In genomic region chr16:19331794-19332193, GRCh38 we compare ENCODE assay signal across 32 cellular contexts. TPM values are rescaled to one million over a fixed set of nuclear protein-coding genes. Genes with fewer than 3 reads are reported as not detected.
"Had no signal": no experiment of that assay in that cellular context is flagged by ENCODE, and none has a peak within 500 bp of the region (broad histone marks: within the 10 kb centered on the region; RNA-seq: fewer than 3 reads in every experiment).

No MANE protein-coding gene starts in this region.

- H3K36me3 ChIP-seq: brain microvascular endothelial cell, esophagus muscularis mucosa, gastrocnemius medialis, heart left ventricle had no signal

- FAIRE-seq: astrocyte, bronchial epithelial cell had no signal

- DNase-seq: activated CD4-positive, alpha-beta memory T cell treated with anti-CD3 and anti-CD28 coated beads, Interleukin-2, amount 10 ng/mL, durations not matched to agents 7 days and 5 days; activated CD4-positive, alpha-beta T cell treated with anti-CD3 and anti-CD28 coated beads for 36 hours; activated CD4-positive, alpha-beta T cell treated with anti-CD3 and anti-CD28 coated beads, Interleukin-2, amount 10 ng/mL, durations not matched to agents 7 days and 5 days; activated CD4-positive, alpha-beta T cell treated with anti-CD3 and anti-CD28 coated beads, Interleukin-2, amount 50 U/mL, for 4 hours; activated CD4-positive, CD25-positive, alpha-beta regulatory T cell; activated CD4-positive, CD25-positive, alpha-beta regulatory T cell treated with anti-CD3 and anti-CD28 coated beads, Interleukin-2, amount 50 U/mL, for 72 hours; activated CD8-positive, alpha-beta memory T cell treated with anti-CD3 and anti-CD28 coated beads, Interleukin-2, amount 50 U/mL, for 48 hours; activated gamma-delta T cell; activated naive CD4-positive, alpha-beta T cell; activated naive CD4-positive, alpha-beta T cell treated with anti-CD3 and anti-CD28 coated beads, Interleukin-2, amount 10 ng/mL, durations not matched to agents 7 days and 5 days; activated naive CD8-positive, alpha-beta T cell treated with anti-CD3 and anti-CD28 coated beads, Interleukin-2, amount 10 ng/mL, durations not matched to agents 7 days and 5 days; activated T-cell treated with anti-CD3 and anti-CD28 coated beads for 4 hours; activated T-cell treated with anti-CD3 and anti-CD28 coated beads, Interleukin-2, amount 50 U/mL, for 24 hours; activated T-cell treated with anti-CD3 and anti-CD28 coated beads, Interleukin-2, amount 50 U/mL, for 72 hours; amniotic stem cell; brain microvascular endothelial cell; dorsolateral prefrontal cortex; effector memory CD4-positive, alpha-beta T cell; endodermal cell; foreskin keratinocyte; gastrocnemius medialis; glutamatergic neuron; heart left ventricle; T-helper 17 cell; T1000 had no signal

- H3K27me3 ChIP-seq: brain microvascular endothelial cell, dorsolateral prefrontal cortex, esophagus muscularis mucosa, foreskin keratinocyte, gastrocnemius medialis had no signal

- H3K4me3 ChIP-seq: coronary artery, dorsolateral prefrontal cortex, esophagus muscularis mucosa, gastrocnemius medialis, heart left ventricle had no signal

- ATAC-seq: activated CD4-positive, alpha-beta T cell treated with anti-CD3 and anti-CD28 coated beads for 36 hours; activated naive CD4-positive, alpha-beta T cell treated with anti-CD3 and anti-CD28 coated beads, Interleukin-2, amount 50 U/mL, for 72 hours; activated T-cell treated with anti-CD3 and anti-CD28 coated beads, Interleukin-2, amount 50 U/mL, for 72 hours; foreskin keratinocyte; gastrocnemius medialis; heart left ventricle; T-helper 17 cell had no signal

- H3K9me3 ChIP-seq: gastrocnemius medialis had no signal

- H3K27ac ChIP-seq: brain microvascular endothelial cell, coronary artery, foreskin keratinocyte, gastrocnemius medialis, heart left ventricle had no signal

- H3K4me1 ChIP-seq: foreskin keratinocyte, gastrocnemius medialis, heart left ventricle had no signal

RNA-seq across cellular contexts. Expression of gene CLEC19A, which starts 46.3 kb away (rescaled TPM):
- total RNA-seq: activated CD4-positive, alpha-beta memory T cell treated with anti-CD3 and anti-CD28 coated beads, Interleukin-2, amount 10 ng/mL, durations not matched to agents 7 days and 5 days; activated CD4-positive, alpha-beta T cell treated with anti-CD3 and anti-CD28 coated beads for 36 hours; activated CD4-positive, alpha-beta T cell treated with anti-CD3 and anti-CD28 coated beads, Interleukin-2, amount 10 ng/mL, durations not matched to agents 7 days and 5 days; activated naive CD4-positive, alpha-beta T cell treated with anti-CD3 and anti-CD28 coated beads, Interleukin-2, amount 50 U/mL, for 72 hours; activated naive CD8-positive, alpha-beta T cell treated with anti-CD3 and anti-CD28 coated beads, Interleukin-2, amount 10 ng/mL, durations not matched to agents 7 days and 5 days; activated T-cell treated with anti-CD3 and anti-CD28 coated beads, Interleukin-2, amount 50 U/mL, for 72 hours; astrocyte; bronchial epithelial cell; cardiac septum; epithelial cell of proximal tubule; esophagus muscularis mucosa; foreskin keratinocyte; gastrocnemius medialis; heart left ventricle; T-helper 17 cell had no signal
- polyA plus RNA-seq: foreskin keratinocyte, heart left ventricle had no signal
